Comparison of ENCODE assay signal across 7 cellular contexts in the genomic region with DNA sequence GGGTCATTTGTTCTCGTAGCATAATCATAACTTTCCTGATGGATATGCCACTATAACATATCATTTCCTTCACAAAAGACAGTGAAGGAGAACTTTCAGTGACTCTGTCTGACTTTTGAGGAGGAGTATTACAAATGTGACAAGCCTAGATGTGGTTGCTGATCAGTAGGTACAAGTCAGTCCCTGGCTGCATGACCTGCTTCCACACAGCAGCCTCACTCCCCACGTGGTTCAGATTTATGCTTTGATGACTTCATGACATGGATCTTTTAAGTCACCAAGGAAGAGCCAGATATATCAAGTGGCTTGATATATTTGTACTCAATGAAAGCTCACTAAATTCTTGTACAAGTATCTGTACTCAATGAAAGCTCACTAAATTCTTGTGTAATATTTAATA.
"Had no signal": no experiment of that assay in that cellular context is flagged by ENCODE, and none has a peak within 500 bp of the region (broad histone marks: within the 10 kb centered on the region; RNA-seq: fewer than 3 reads in every experiment).

No MANE protein-coding gene starts in this region.

- H3K27me3 Mint-ChIP-seq: IgD-negative memory B cell had no signal

- DNase-seq: GOT3, H9, HCEC 1CT, KG1 had no signal

- H3K4me3 Mint-ChIP-seq: H9, IgD-negative memory B cell had no signal

- FAIRE-seq: HepG2 had no signal

- ATAC-seq: HepG2 had no signal

- H3K4me1 Mint-ChIP-seq: H9, IgD-negative memory B cell had no signal

- H3K27ac Mint-ChIP-seq: H9 had no signal

- H3K27ac ChIP-seq: HL-60 had no signal
